Comparison of ENCODE assay signal across 21 cellular contexts in the genomic region with DNA sequence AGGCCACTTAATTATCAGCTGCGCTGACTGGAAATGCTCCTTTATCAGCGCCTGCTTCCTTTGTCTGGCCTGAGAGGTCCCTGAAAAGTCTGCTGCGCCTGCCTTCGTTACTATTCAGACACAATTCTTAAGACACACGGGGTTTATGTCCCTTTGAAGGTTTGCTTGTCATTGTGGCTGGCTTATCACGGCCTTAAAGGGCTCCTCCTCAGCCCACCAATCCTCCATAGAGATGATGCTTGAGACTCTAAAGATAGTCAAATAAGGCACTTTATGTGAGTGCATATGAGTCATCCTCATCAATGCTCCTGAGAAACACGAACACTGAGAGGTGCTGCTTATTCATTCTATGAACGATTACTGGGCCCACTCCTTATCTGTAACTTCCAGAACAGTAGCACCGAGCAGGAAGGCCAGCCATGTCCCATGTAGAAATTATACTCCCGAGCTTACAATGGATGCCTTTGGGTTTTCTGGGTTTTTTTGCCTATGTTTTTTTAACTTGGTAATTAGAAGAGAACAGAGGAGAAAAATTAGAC.
DNase-seq lines count a peak whose midpoint lies in the region; TF ChIP-seq lines count a peak whose summit lies in the region.
"Had no signal": no experiment of that assay in that cellular context is flagged by ENCODE, and none has a peak within 500 bp of the region (broad histone marks: within the 10 kb centered on the region; RNA-seq: fewer than 3 reads in every experiment).

No MANE protein-coding gene starts in this region.

- in situ Hi-C loops in GM23248 (cut with MboI): no loop called here

- no peak overlapping the region for H2BK120ac ChIP-seq in mesendoderm (ENCODE audit: low read depth, low read length)

- H3K9ac ChIP-seq in GM23248 (no peak overlapping the region), mesendoderm (ENCODE audit: low read length) (no peak overlapping the region)
- H3K9ac ChIP-seq: parathyroid adenoma had no signal

- H3K9me3 ChIP-seq in GM23248 (ENCODE audit: low read depth): no peaks in the 10 kb centered on the region
- H3K9me3 ChIP-seq in testis: no peaks in the 10 kb centered on the region

- H3F3A ChIP-seq in GM23248 (ENCODE audit: insufficient read depth): no peaks in the 10 kb centered on the region

- no peak overlapping the region for H3K18ac ChIP-seq in mesendoderm (ENCODE audit: low read length)

- H4K20me1 ChIP-seq in GM23248 (ENCODE audit: insufficient read depth): no peaks in the 10 kb centered on the region

- H3K56ac ChIP-seq in mesendoderm (ENCODE audit: low read length): no peak overlapping the region

- H3K9me2 ChIP-seq in GM23248 (ENCODE audit: insufficient read depth): no peaks in the 10 kb centered on the region

- H3K27ac ChIP-seq in GM23248 (no peak overlapping the region), mesendoderm (ENCODE audit: low read depth, low read length) (no peak overlapping the region), testis (no peak overlapping the region)
- H3K27ac ChIP-seq: parathyroid adenoma had no signal

- H3K4me2 ChIP-seq in GM23248 (ENCODE audit: unreplicated experiment) (no peak overlapping the region), mesendoderm (ENCODE audit: low read length) (no peak overlapping the region)

- H3K23ac ChIP-seq in mesendoderm (ENCODE audit: low read length): no peak overlapping the region

- peak; percentile 6 for DNase-seq in ELR (ENCODE audit: low read depth)
- DNase-seq in GM23248: peak; percentile 8
- peak; percentile 50 for DNase-seq in astrocyte of the hippocampus (ENCODE audit: low read depth, low spot score)
- DNase-seq in mesendoderm: peak; percentile 31
- no peak for DNase-seq in testis
- no peak for DNase-seq in activated effector memory CD4-positive, alpha-beta T cell treated with anti-CD3 and anti-CD28 coated beads, Interleukin-2, amount 50 U/mL, for 16 hours
- DNase-seq in HPDE6-E6E7 (ENCODE audit: extremely low spot score): no peak
- DNase-seq: activated CD4-positive, alpha-beta T cell treated with anti-CD3 and anti-CD28 coated beads, Interleukin-2, amount 10 ng/mL, durations not matched to agents 7 days and 5 days; activated effector memory CD4-positive, alpha-beta T cell treated with Interleukin-2 at 50 U/mL for 16 hours; effector CD8-positive, alpha-beta T cell; foreskin melanocyte; GF-D8; hypothalamus; Karpas-422; natural killer cell; NCI-H1694 treated with DMSO at 0.1 percent for 48 hours; NCI-H524 treated with DMSO at 0.1 percent for 48 hours; right cardiac atrium; stimulated activated CD4-positive, alpha-beta T cell treated with anti-CD3 and anti-CD28 coated beads, Interleukin-12 subunit alpha, Interleukin-12 subunit beta, amount 100 ng/mL, for 4 hours; stimulated activated naive CD8-positive, alpha-beta T cell treated with anti-CD3 and anti-CD28 coated beads, Interleukin-15, Interleukin-2, amounts not matched to agents 100 U/mL and 50 U/mL, for 24 hours had no signal

- no peak overlapping the region for H2AFZ ChIP-seq in GM23248
- H2AFZ ChIP-seq: parathyroid adenoma had no signal

- TF ChIP-seq CTCF in testis (IDR thresholded peaks at IDR 0.05): no peak

- H2BK15ac ChIP-seq in mesendoderm (replicated peaks; ENCODE audit: low read depth): no peak overlapping the region

- H2BK5ac ChIP-seq in mesendoderm (ENCODE audit: low read length): no peak overlapping the region

- H3K79me2 ChIP-seq in GM23248 (ENCODE audit: insufficient read depth): no peaks in the 10 kb centered on the region
- H3K79me2 ChIP-seq in mesendoderm (ENCODE audit: control insufficient read depth, insufficient read depth, low read length): no peaks in the 10 kb centered on the region
- H3K79me2 ChIP-seq: parathyroid adenoma had no signal

- H3K4me3 ChIP-seq in GM23248 (no peak overlapping the region), mesendoderm (ENCODE audit: low read length) (no peak overlapping the region), testis (no peak overlapping the region)

- H4K8ac ChIP-seq in mesendoderm (ENCODE audit: low read depth, low read length): no peak overlapping the region

- no peak overlapping the region for H3K4ac ChIP-seq in mesendoderm (ENCODE audit: low read depth, low read length)

- WGBS in GM23248 (ENCODE audit: low coverage in 1 of 2, low lambda C conversion rate in 2 of 2, missing lambda C conversion rate in 2 of 2), 2 experiments: 20 to 26% methylated on average over 10 of the region's 10 CpGs
- WGBS in mesendoderm (ENCODE audit: extremely low coverage, insufficient coverage, low lambda C conversion rate): no CpG with 5 or more reads among the region's 10 CpGs
- WGBS in testis, 2 donors: 51 to 58% methylated on average over 10 of the region's 10 CpGs

- H3K4me1 ChIP-seq in GM23248 (ENCODE audit: insufficient read depth) (no peaks in the 10 kb centered on the region), mesendoderm (ENCODE audit: control insufficient read depth, low read depth, low read length) (no peaks in the 10 kb centered on the region), testis (no peaks in the 10 kb centered on the region)
- H3K4me1 ChIP-seq: parathyroid adenoma had no signal

- no peak overlapping the region for H4K5ac ChIP-seq in mesendoderm (ENCODE audit: low read length)

- no peak for TF ChIP-seq POLR2A in testis (IDR thresholded peaks at IDR 0.05)

- no peaks in the 10 kb centered on the region for H3K79me1 ChIP-seq in mesendoderm (ENCODE audit: low read length)

- H3K27me3 ChIP-seq in GM23248 (replicated peaks; ENCODE audit: insufficient read depth) (no peaks in the 10 kb centered on the region), mesendoderm (ENCODE audit: insufficient read depth, low read length, poor library complexity) (no peaks in the 10 kb centered on the region), testis (no peaks in the 10 kb centered on the region)

- no peaks in the 10 kb centered on the region for H3K36me3 ChIP-seq in GM23248 (ENCODE audit: low read depth)
- H3K36me3 ChIP-seq in mesendoderm (ENCODE audit: control insufficient read depth, insufficient read depth, low read length): no peaks in the 10 kb centered on the region
- H3K36me3 ChIP-seq in testis (ENCODE audit: low read depth, missing control alignments): no peaks in the 10 kb centered on the region

- intact Hi-C loops in testis (cut with DNase I; ENCODE audit: low total_unique reads): no loop called here

- no peak overlapping the region for H2AK5ac ChIP-seq in mesendoderm (ENCODE audit: low read length)

Comparison
In these comparisons a context has a peak if more than half of its experiments do, and no peak if none do; other contexts are left out.
1. DNase-seq: peak in ELR (single experiment), GM23248 (single experiment), astrocyte of the hippocampus (single experiment) and mesendoderm (single experiment); none in testis (single experiment), activated effector memory CD4-positive, alpha-beta T cell treated with anti-CD3 and anti-CD28 coated beads, Interleukin-2, amount 50 U/mL, for 16 hours (single experiment) and HPDE6-E6E7 (single experiment).